Comparison of ENCODE assay signal across 8 cellular contexts in genomic region chr6:85404497-85405174, GRCh38. TPM values are rescaled to one million over a fixed set of nuclear protein-coding genes. Genes with fewer than 3 reads are reported as not detected.
DNase-seq lines count a peak whose midpoint lies in the region; ATAC-seq and TF ChIP-seq lines count a peak whose summit lies in the region.

No MANE protein-coding gene starts in this region.

- H3K36me3 ChIP-seq in osteoblast (ENCODE audit: insufficient read depth, low read length) = no peaks in the 10 kb centered on the region

- peak; percentile 88 for DNase-seq in GM04503 (ENCODE audit: low read depth)
- peak; percentile 97 for DNase-seq in HS-5 (ENCODE audit: low read depth)
- DNase-seq in cardiac fibroblast (ENCODE audit: low read depth in 2 of 2) = peak; percentile 90 to 98
- peak; percentile 94 for DNase-seq in osteoblast (ENCODE audit: insufficient read length, low spot score, missing footprints)
- no peak for DNase-seq in epidermal melanocyte (ENCODE audit: insufficient read length, low spot score)
- no peak for DNase-seq in ureter (ENCODE audit: low spot score)
- DNase-seq in NCI-H82 (lab: John Stamatoyannopoulos, UW) = no peak

- peak overlapping the region; percentile 98 for H3K27ac ChIP-seq in osteoblast (ENCODE audit: low read depth, low read length)

- H3K79me2 ChIP-seq in osteoblast (ENCODE audit: insufficient read depth, low read length) = no peaks in the 10 kb centered on the region

- TF ChIP-seq CTCF in cardiac fibroblast (IDR thresholded peaks at IDR 0.05; ENCODE audit: low read depth, low read length) (no peak), osteoblast (IDR thresholded peaks at IDR 0.05; ENCODE audit: extremely low read depth, low read depth, low read length) (no peak)

- no peaks in the 10 kb centered on the region for H3K9me3 ChIP-seq in osteoblast (ENCODE audit: low read depth, low read length)

- no peaks in the 10 kb centered on the region for H4K20me1 ChIP-seq in osteoblast (ENCODE audit: insufficient read depth, low read length)

- peaks cover 56% of the 10 kb centered on the region for H3K4me1 ChIP-seq in osteoblast (ENCODE audit: insufficient read depth, low read length)

- H3K4me2 ChIP-seq in osteoblast (ENCODE audit: insufficient read depth, low read length) = peak overlapping the region; percentile 71

- H2AFZ ChIP-seq in osteoblast (ENCODE audit: low read length) = no peak overlapping the region

- no peaks in the 10 kb centered on the region for H3K27me3 ChIP-seq in osteoblast (ENCODE audit: insufficient read depth, low read length)

- no peak for ATAC-seq in GM19452 (IDR thresholded peaks at IDR 0.05; ENCODE audit: unreplicated experiment)

- H3K4me3 ChIP-seq in cardiac fibroblast (replicated peaks in 1 of 2; ENCODE audit: low read depth in 2 of 2, low read length in 2 of 2) = peak overlapping the region in 1 of 2 donors; percentile 24
- H3K4me3 ChIP-seq in osteoblast (ENCODE audit: insufficient read depth, low read length) = peak overlapping the region; percentile 46

RNA-seq across cellular contexts. Expression of gene NT5E, which starts 45.2 kb away (rescaled TPM):
- total RNA-seq in osteoblast (219 and 280 TPM in 2 replicates), ureter (22.8 TPM)

Comparison
In these comparisons a context has a peak if more than half of its experiments do, and no peak if none do; other contexts are left out.
1. DNase-seq: peak in GM04503 (single experiment), HS-5 (single experiment), cardiac fibroblast (2 of 2) and osteoblast (single experiment); none in epidermal melanocyte (single experiment), ureter (single experiment) and NCI-H82 (single experiment).